In the genomic region with DNA sequence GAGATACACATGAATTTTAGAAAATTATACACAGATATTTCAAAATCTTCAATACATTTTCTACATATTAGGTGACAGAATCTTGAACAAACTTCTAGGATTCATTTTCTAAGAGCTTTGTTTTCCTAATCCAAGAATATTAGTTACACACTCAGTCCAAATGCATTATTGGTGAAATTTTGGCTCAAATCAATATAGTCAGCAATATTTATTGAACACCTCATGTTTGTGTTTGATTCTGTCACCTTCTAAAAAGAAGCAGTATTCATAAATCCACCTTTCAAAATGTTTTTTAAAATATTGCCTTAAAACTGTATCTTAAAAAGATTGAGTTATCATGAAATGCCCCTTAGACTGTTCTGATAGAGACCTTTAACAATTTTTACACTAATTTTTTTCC, we compare ENCODE assay signal across 30 cellular contexts. TPM values are rescaled to one million over a fixed set of nuclear protein-coding genes. Genes with fewer than 3 reads are reported as not detected.
"Had no signal": no experiment of that assay in that cellular context is flagged by ENCODE, and none has a peak within 500 bp of the region (broad histone marks: within the 10 kb centered on the region; RNA-seq: fewer than 3 reads in every experiment).

No MANE protein-coding gene starts in this region.

- H3K27ac ChIP-seq: stomach, suprapubic skin, testis, thoracic aorta, thyroid gland, tibial artery, tibial nerve, transverse colon, upper lobe of left lung, upper lobe of right lung, uterus, vagina had no signal

- H3K4me3 ChIP-seq: stomach, suprapubic skin, testis, thoracic aorta, thyroid gland, tibial artery, tibial nerve, transverse colon, upper lobe of left lung, upper lobe of right lung, uterus, vagina had no signal

- H3K27me3 ChIP-seq: stomach, suprapubic skin, testis, thyroid gland, tibial artery, tibial nerve, transverse colon, upper lobe of left lung, upper lobe of right lung, uterus, vagina had no signal

- H3K4me1 ChIP-seq: stomach, suprapubic skin, testis, thyroid gland, tibial artery, tibial nerve, transverse colon, upper lobe of left lung, upper lobe of right lung, uterus, vagina had no signal

- DNase-seq: stimulated activated CD4-positive, alpha-beta T cell treated with anti-CD3 and anti-CD28 coated beads, Interleukin-2, amount 100 ng/mL, for 48 hours; stimulated activated CD4-positive, alpha-beta T cell treated with anti-CD3 and anti-CD28 coated beads, Interleukin-4, amount 100 ng/mL, for 1 hour; stimulated activated CD4-positive, alpha-beta T cell treated with anti-CD3 and anti-CD28 coated beads, Interleukin-4, amount 100 ng/mL, for 24 hours; stimulated activated CD4-positive, alpha-beta T cell treated with anti-CD3 and anti-CD28 coated beads, Interleukin-4, amount 100 ng/mL, for 4 hours; stimulated activated CD8-positive, alpha-beta memory T cell treated with anti-CD3 and anti-CD28 coated beads, Interleukin-4, amount 100 ng/mL, for 48 hours; stimulated activated naive B cell treated with anti-CD40 and anti-IgM and Interleukin-4, amounts not matched to agents 10 μg/mL and 1 μg/mL and 100 μg/mL, for 72 hours; stimulated activated naive CD4-positive, alpha-beta T cell; stimulated activated naive CD4-positive, alpha-beta T cell treated with Interleukin-2 at 50 U/mL for 16 hours; stimulated activated naive CD8-positive, alpha-beta T cell treated with anti-CD3 and anti-CD28 coated beads, Interleukin-15, amount 100 ng/mL, for 72 hours; stimulated activated naive CD8-positive, alpha-beta T cell treated with anti-CD3 and anti-CD28 coated beads, Interleukin-15, Interleukin-2, amounts not matched to agents 100 U/mL and 50 U/mL, for 24 hours; stomach; substantia nigra; testis; thyroid gland; tibial artery; transverse colon; trophoblast cell; upper lobe of left lung; upper lobe of right lung; uterus had no signal

- FAIRE-seq: urothelium cell line had no signal

- ATAC-seq: stimulated activated effector memory CD8-positive, alpha-beta T cell treated with anti-CD3 and anti-CD28 coated beads, Interleukin-12 subunit alpha, Interleukin-12 subunit beta, amount 100 ng/mL, for 72 hours; stimulated activated memory B cell treated with anti-CD40 and anti-IgM and Interleukin-4, amounts not matched to agents 10 μg/mL and 1 μg/mL and 100 μg/mL, for 72 hours; stimulated activated naive B cell treated with anti-CD40 and anti-IgM and Interleukin-4, amounts not matched to agents 10 μg/mL and 1 μg/mL and 100 μg/mL, for 72 hours; stimulated activated naive CD8-positive, alpha-beta T cell treated with anti-CD3 and anti-CD28 coated beads, Interleukin-15, amount 100 ng/mL, for 72 hours; stimulated activated naive CD8-positive, alpha-beta T cell treated with anti-CD3 and anti-CD28 coated beads, Interleukin-15, Interleukin-2, amounts not matched to agents 100 U/mL and 50 U/mL, for 24 hours; upper lobe of right lung had no signal

- H3K9me3 ChIP-seq: stomach, suprapubic skin, testis, thoracic aorta, thyroid gland, tibial artery, tibial nerve, transverse colon, upper lobe of left lung, upper lobe of right lung, uterus, vagina had no signal

- H3K36me3 ChIP-seq: stomach, suprapubic skin, thoracic aorta, thyroid gland, tibial artery, tibial nerve, transverse colon, upper lobe of left lung, upper lobe of right lung, uterus, vagina had no signal

RNA-seq across cellular contexts. Expression of gene KCNH7, which starts 40.2 kb away (rescaled TPM):
- total RNA-seq: subcutaneous adipose tissue, thoracic aorta, thyroid gland, tibial nerve, transverse colon, upper lobe of right lung, vagina had no signal
- polyA plus RNA-seq: thymus, urinary bladder had no signal
